In the genomic region with DNA sequence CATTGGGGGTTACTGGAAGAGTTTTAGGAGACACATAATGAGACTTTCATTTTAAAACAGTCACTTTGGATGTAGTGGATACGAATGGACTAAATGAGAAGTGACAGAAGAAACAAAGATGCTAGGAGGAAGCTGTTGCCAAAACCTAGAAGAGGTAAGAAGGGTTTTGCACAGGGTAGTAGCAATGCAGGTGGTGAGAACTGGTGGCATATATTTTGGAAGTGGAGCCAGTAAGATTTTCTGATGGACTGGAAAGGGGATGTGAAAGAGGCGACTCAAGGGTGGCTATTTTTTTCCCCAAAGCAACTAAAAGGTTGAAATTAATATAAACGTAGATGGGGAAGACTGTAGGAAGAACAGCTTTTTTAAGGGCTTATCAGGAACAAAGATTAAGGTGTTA, we compare ENCODE assay signal across 20 cellular contexts.
"Had no signal": no experiment of that assay in that cellular context is flagged by ENCODE, and none has a peak within 500 bp of the region (broad histone marks: within the 10 kb centered on the region; RNA-seq: fewer than 3 reads in every experiment).

No MANE protein-coding gene starts in this region.

- H3K27me3 Mint-ChIP-seq: activated CD4-positive, alpha-beta memory T cell treated with anti-CD3 and anti-CD28 coated beads for 36 hours; activated CD4-positive, alpha-beta T cell treated with anti-CD3 and anti-CD28 coated beads, Interleukin-2, amount 10 ng/mL, durations not matched to agents 7 days and 5 days; T-cell had no signal

- H3K27ac ChIP-seq: PC-9, SK-N-MC, VCaP had no signal

- DNase-seq: activated CD4-positive, alpha-beta memory T cell treated with anti-CD3 and anti-CD28 coated beads for 36 hours; activated CD4-positive, alpha-beta T cell treated with anti-CD3 and anti-CD28 coated beads, Interleukin-2, amount 10 ng/mL, durations not matched to agents 7 days and 5 days; activated CD4-positive, CD25-positive, alpha-beta regulatory T cell; activated CD8-positive, alpha-beta memory T cell treated with anti-CD3 and anti-CD28 coated beads for 24 hours; activated T-cell treated with anti-CD3 and anti-CD28 coated beads, Interleukin-2, amount 50 U/mL, for 48 hours; MM.1S; NCI-H1105; NCI-H1436; NCI-H1694 treated with DMSO at 0.1 percent for 48 hours; NCI-H2029 treated with DMSO at 0.1 percent for 48 hours; NCI-H446; NCI-H524; PC-9; T-cell; T-helper 2 cell; T1000 had no signal

- H3K4me3 Mint-ChIP-seq: activated CD4-positive, alpha-beta memory T cell treated with anti-CD3 and anti-CD28 coated beads for 36 hours; activated CD4-positive, alpha-beta T cell treated with anti-CD3 and anti-CD28 coated beads, Interleukin-2, amount 10 ng/mL, durations not matched to agents 7 days and 5 days; T-cell had no signal

- H3K27ac Mint-ChIP-seq: activated CD4-positive, alpha-beta memory T cell treated with anti-CD3 and anti-CD28 coated beads for 36 hours; activated CD4-positive, alpha-beta T cell treated with anti-CD3 and anti-CD28 coated beads, Interleukin-2, amount 10 ng/mL, durations not matched to agents 7 days and 5 days had no signal

- H3K9me3 Mint-ChIP-seq: activated CD4-positive, alpha-beta memory T cell treated with anti-CD3 and anti-CD28 coated beads for 36 hours; activated CD4-positive, alpha-beta T cell treated with anti-CD3 and anti-CD28 coated beads, Interleukin-2, amount 10 ng/mL, durations not matched to agents 7 days and 5 days; activated naive CD4-positive, alpha-beta T cell treated with anti-CD3 and anti-CD28 coated beads, Interleukin-2, amount 50 U/mL, for 72 hours; T-cell had no signal

- ATAC-seq: activated naive CD4-positive, alpha-beta T cell treated with anti-CD3 and anti-CD28 coated beads, Interleukin-2, amount 50 U/mL, for 72 hours; Right ventricle myocardium inferior; T-cell had no signal
